Comparison of ENCODE assay signal across 27 cellular contexts in genomic region chr1:24048205-24048869, GRCh38.
A peak's percentile ranks its signal among the peaks of the same experiment; 100 is the strongest.
DNase-seq lines count a peak whose midpoint lies in the region; ATAC-seq, FAIRE-seq and TF ChIP-seq lines count a peak whose summit lies in the region.
"Had no signal": no experiment of that assay in that cellular context is flagged by ENCODE, and none has a peak within 500 bp of the region (broad histone marks: within the 10 kb centered on the region; RNA-seq: fewer than 3 reads in every experiment).

No MANE protein-coding gene starts in this region.

- no peak for FAIRE-seq in astrocyte (lab: Jason Lieb, UNC)
- FAIRE-seq: pancreas had no signal

- H3K4me1 ChIP-seq in astrocyte (ENCODE audit: insufficient read depth, low read length), result peaks cover 18% of the 10 kb centered on the region
- H3K4me1 ChIP-seq in GM23338 (ENCODE audit: insufficient read depth), result no peaks in the 10 kb centered on the region
- H3K4me1 ChIP-seq: pancreas had no signal

- no peaks in the 10 kb centered on the region for H3K79me2 ChIP-seq in astrocyte (ENCODE audit: insufficient read depth, low read length)
- no peaks in the 10 kb centered on the region for H3K79me2 ChIP-seq in GM23338 (replicated peaks; ENCODE audit: insufficient read depth)

- H3K4me3 ChIP-seq in astrocyte (ENCODE audit: insufficient read depth, low read depth, low read length) (no peak overlapping the region), GM23338 (no peak overlapping the region)
- H3K4me3 ChIP-seq: adrenal gland, MG63, pancreas, thoracic aorta had no signal

- no peak overlapping the region for H3K27ac Mint-ChIP-seq in astrocyte (ENCODE audit: unreplicated experiment)
- H3K27ac Mint-ChIP-seq in GM23338, result no peak overlapping the region
- H3K27ac Mint-ChIP-seq in stimulated activated naive CD8-positive, alpha-beta T cell treated with anti-CD3 and anti-CD28 coated beads, Interleukin-15, amount 100 ng/mL, for 72 hours, result no peak overlapping the region
- H3K27ac Mint-ChIP-seq: natural killer cell; stimulated activated memory B cell treated with anti-CD40 and anti-IgM and Interleukin-4, amounts not matched to agents 10 μg/mL and 1 μg/mL and 100 μg/mL, for 72 hours; T-helper 1 cell treated with Interleukin-12 subunit alpha and Interleukin-12 subunit beta and Interleukin-4 antibody, amounts not matched to agents 30 μg/mL and 1 μg/mL, for 36 hours had no signal

- H3K27me3 ChIP-seq in astrocyte (ENCODE audit: insufficient read depth, low read length), result no peaks in the 10 kb centered on the region
- no peaks in the 10 kb centered on the region for H3K27me3 ChIP-seq in GM23338 (ENCODE audit: insufficient read depth)
- H3K27me3 ChIP-seq: adrenal gland, MG63, pancreas had no signal

- no peaks in the 10 kb centered on the region for H3K36me3 Mint-ChIP-seq in astrocyte (ENCODE audit: low read depth, unreplicated experiment)
- no peaks in the 10 kb centered on the region for H3K36me3 Mint-ChIP-seq in GM23338 (ENCODE audit: low read depth)
- H3K36me3 Mint-ChIP-seq: CD4-positive, alpha-beta memory T cell; natural killer cell; stimulated activated memory B cell treated with anti-CD40 and anti-IgM and Interleukin-4, amounts not matched to agents 10 μg/mL and 1 μg/mL and 100 μg/mL, for 72 hours had no signal

- H4K20me1 ChIP-seq in astrocyte (ENCODE audit: insufficient read depth, low read length) (no peaks in the 10 kb centered on the region), GM23338 (replicated peaks; ENCODE audit: insufficient read depth) (no peaks in the 10 kb centered on the region)

- no peaks in the 10 kb centered on the region for H3K9me2 ChIP-seq in GM23338 (ENCODE audit: insufficient read depth)

- no peak overlapping the region for H3K27ac ChIP-seq in astrocyte (ENCODE audit: low read depth, low read length)
- H3K27ac ChIP-seq in caudate nucleus (ENCODE audit: low read depth, low read length), result no peak overlapping the region
- H3K27ac ChIP-seq in GM23338 (ENCODE audit: low read depth), result no peak overlapping the region
- H3K27ac ChIP-seq: adrenal gland, pancreas, thoracic aorta, WERI-Rb-1 had no signal

- ATAC-seq in GM23338, result no peak
- no peak for ATAC-seq in stimulated activated naive CD8-positive, alpha-beta T cell treated with anti-CD3 and anti-CD28 coated beads, Interleukin-15, amount 100 ng/mL, for 72 hours
- ATAC-seq: esophagus mucosa; left cardiac atrium; natural killer cell; pancreas; sciatic nerve; stimulated activated memory B cell treated with anti-CD40 and anti-IgM and Interleukin-4, amounts not matched to agents 10 μg/mL and 1 μg/mL and 100 μg/mL, for 72 hours had no signal

- no peaks in the 10 kb centered on the region for H3F3A ChIP-seq in GM23338 (replicated peaks; ENCODE audit: low read depth)

- peaks cover 4% of the 10 kb centered on the region for H3K27me3 Mint-ChIP-seq in astrocyte (ENCODE audit: low read depth, unreplicated experiment)
- H3K27me3 Mint-ChIP-seq in GM23338 (ENCODE audit: insufficient read depth, low read depth, poor library complexity), result peaks cover 2% of the 10 kb centered on the region
- H3K27me3 Mint-ChIP-seq in stimulated activated naive CD8-positive, alpha-beta T cell treated with anti-CD3 and anti-CD28 coated beads, Interleukin-15, amount 100 ng/mL, for 72 hours, result no peaks in the 10 kb centered on the region

- H3K9ac ChIP-seq in astrocyte (ENCODE audit: low read length), result no peak overlapping the region

- H3K36me3 ChIP-seq in astrocyte (ENCODE audit: insufficient read depth, low read length), result no peaks in the 10 kb centered on the region
- H3K36me3 ChIP-seq in GM23338 (ENCODE audit: insufficient read depth), result no peaks in the 10 kb centered on the region
- H3K36me3 ChIP-seq: adrenal gland, MG63, pancreas, thoracic aorta, WERI-Rb-1 had no signal

- no peak overlapping the region for H3K4me3 Mint-ChIP-seq in astrocyte (ENCODE audit: unreplicated experiment)
- H3K4me3 Mint-ChIP-seq in GM23338, result no peak overlapping the region
- no peak overlapping the region for H3K4me3 Mint-ChIP-seq in stimulated activated naive CD8-positive, alpha-beta T cell treated with anti-CD3 and anti-CD28 coated beads, Interleukin-15, amount 100 ng/mL, for 72 hours
- H3K4me3 Mint-ChIP-seq: CD4-positive, alpha-beta memory T cell; natural killer cell; stimulated activated memory B cell treated with anti-CD40 and anti-IgM and Interleukin-4, amounts not matched to agents 10 μg/mL and 1 μg/mL and 100 μg/mL, for 72 hours; T-helper 1 cell treated with Interleukin-12 subunit alpha and Interleukin-12 subunit beta and Interleukin-4 antibody, amounts not matched to agents 30 μg/mL and 1 μg/mL, for 36 hours had no signal

- DNase-seq in Daoy (ENCODE audit: low read depth) (peak; percentile 53), HS-27A (ENCODE audit: low read depth) (peak; percentile 40), astrocyte (ENCODE audit: low read depth) (peak; percentile 50), kidney glomerular epithelial cell (lab: John Stamatoyannopoulos, UW) (peak; percentile 71), caudate nucleus (lab: John Stamatoyannopoulos, UW) (no peak), GM23338 (ENCODE audit: low spot score) (no peak)
- DNase-seq in stimulated activated naive CD8-positive, alpha-beta T cell treated with anti-CD3 and anti-CD28 coated beads, Interleukin-15, amount 100 ng/mL, for 72 hours, result no peak
- DNase-seq: activated gamma-delta T cell treated with Interleukin-2 at 50 U/mL for 16 hours; adrenal gland; CD4-positive, alpha-beta memory T cell; central memory CD4-positive, alpha-beta T cell; HCEC 1CT; left cardiac atrium; MG63; natural killer cell; NCI-H1436; NCI-H2171; NCI-H69; OCI-M1; SHP77 treated with DMSO at 0.1 percent for 48 hours; WERI-Rb-1 had no signal

- H3K4me1 Mint-ChIP-seq in astrocyte (ENCODE audit: low read depth, unreplicated experiment), result peaks cover 21% of the 10 kb centered on the region
- no peaks in the 10 kb centered on the region for H3K4me1 Mint-ChIP-seq in GM23338
- H3K4me1 Mint-ChIP-seq in stimulated activated naive CD8-positive, alpha-beta T cell treated with anti-CD3 and anti-CD28 coated beads, Interleukin-15, amount 100 ng/mL, for 72 hours, result peaks cover 5% of the 10 kb centered on the region
- H3K4me1 Mint-ChIP-seq: CD4-positive, alpha-beta memory T cell; natural killer cell; stimulated activated memory B cell treated with anti-CD40 and anti-IgM and Interleukin-4, amounts not matched to agents 10 μg/mL and 1 μg/mL and 100 μg/mL, for 72 hours had no signal

- H2AFZ ChIP-seq in astrocyte (ENCODE audit: low read depth, low read length), result no peak overlapping the region
- H2AFZ ChIP-seq in GM23338, result no peak overlapping the region

- TF ChIP-seq CTCF in astrocyte (IDR thresholded peaks at IDR 0.05; ENCODE audit: insufficient read depth, low read depth, low read length) (no peak), GM23338 (conservative IDR thresholded peaks at IDR 0.05; ENCODE audit: low read depth in 2 of 2) (no peak)

- H3K4me2 ChIP-seq in astrocyte (ENCODE audit: low read length) (no peak overlapping the region), GM23338 (no peak overlapping the region)

- no peaks in the 10 kb centered on the region for H3K9me3 ChIP-seq in astrocyte (ENCODE audit: insufficient read depth, low read depth, low read length)
- H3K9me3 ChIP-seq: adrenal gland, MG63, pancreas, thoracic aorta had no signal

- no peaks in the 10 kb centered on the region for H3K9me3 Mint-ChIP-seq in astrocyte (ENCODE audit: unreplicated experiment)
- H3K9me3 Mint-ChIP-seq in GM23338, result no peaks in the 10 kb centered on the region
- no peaks in the 10 kb centered on the region for H3K9me3 Mint-ChIP-seq in stimulated activated naive CD8-positive, alpha-beta T cell treated with anti-CD3 and anti-CD28 coated beads, Interleukin-15, amount 100 ng/mL, for 72 hours
- H3K9me3 Mint-ChIP-seq: CD4-positive, alpha-beta memory T cell; natural killer cell; stimulated activated memory B cell treated with anti-CD40 and anti-IgM and Interleukin-4, amounts not matched to agents 10 μg/mL and 1 μg/mL and 100 μg/mL, for 72 hours; T-helper 1 cell treated with Interleukin-12 subunit alpha and Interleukin-12 subunit beta and Interleukin-4 antibody, amounts not matched to agents 30 μg/mL and 1 μg/mL, for 36 hours had no signal

TF ChIP-seq in GM23338, 12 proteins besides CTCF, POLR2A, EP300 and RAD21 (continues in another document):
- TF ChIP-seq ZNF331 (CRISPR knock-in tag; IDR thresholded peaks at IDR 0.05; ENCODE audit: low read depth), result no peak
- no peak for TF ChIP-seq NANOG (IDR thresholded peaks at IDR 0.05; ENCODE audit: borderline replicate concordance)
- no peak for TF ChIP-seq ETS1 (IDR thresholded peaks at IDR 0.05)
- no peak for TF ChIP-seq CREB1 (CRISPR knock-in tag; IDR thresholded peaks at IDR 0.05; ENCODE audit: low read depth)

Comparison
In these comparisons a context has a peak if more than half of its experiments do, and no peak if none do; other contexts are left out.
1. DNase-seq: peak in Daoy (single experiment), HS-27A (single experiment), astrocyte (single experiment) and kidney glomerular epithelial cell (single experiment); none in caudate nucleus (0 of 61), GM23338 (single experiment) and stimulated activated naive CD8-positive, alpha-beta T cell treated with anti-CD3 and anti-CD28 coated beads, Interleukin-15, amount 100 ng/mL, for 72 hours (0 of 2).